ENCODE assay signal across 8 cellular contexts in genomic region chr10:43255644-43256431, GRCh38. TPM values are rescaled to one million over a fixed set of nuclear protein-coding genes. Genes with fewer than 3 reads are reported as not detected.
DNase-seq lines count a peak whose midpoint lies in the region; ATAC-seq and TF ChIP-seq lines count a peak whose summit lies in the region.

No MANE protein-coding gene starts in this region.

- no peaks in the 10 kb centered on the region for H3K79me2 ChIP-seq in neural cell (replicated peaks; ENCODE audit: insufficient read depth, low read length)

- no peak overlapping the region for H3K27ac Mint-ChIP-seq in CD4-positive, CD25-positive, alpha-beta regulatory T cell
- H3K27ac Mint-ChIP-seq in endodermal cell: no peak overlapping the region

- H3F3A ChIP-seq in neural cell (ENCODE audit: insufficient read depth, low read length, poor library complexity, severe bottlenecking): no peaks in the 10 kb centered on the region

- no peaks in the 10 kb centered on the region for H3K27me3 Mint-ChIP-seq in CD4-positive, CD25-positive, alpha-beta regulatory T cell
- H3K27me3 Mint-ChIP-seq in endodermal cell (ENCODE audit: insufficient read depth): peaks cover 3% of the 10 kb centered on the region

- no peak overlapping the region for H3K27ac ChIP-seq in CD4-positive, CD25-positive, alpha-beta regulatory T cell (ENCODE audit: insufficient read depth, low read length, poor library complexity, severe bottlenecking)
- no peak overlapping the region for H3K27ac ChIP-seq in endodermal cell (ENCODE audit: low read depth, low read length)
- no peak overlapping the region for H3K27ac ChIP-seq in neural cell (ENCODE audit: low read length)

- WGBS in endodermal cell (ENCODE audit: insufficient coverage in 1 of 2, insufficient read length in 1 of 2), 2 experiments: 81 to 100% methylated on average over 3 to 9 of the region's 9 CpGs

- no peak for TF ChIP-seq EP300 in neural cell (conservative IDR thresholded peaks at IDR 0.05; ENCODE audit: poor library complexity, severe bottlenecking)

- DNase-seq in CD4-positive, CD25-positive, alpha-beta regulatory T cell: peak in 2 of 3 donors; percentile 24 to 41
- DNase-seq in endodermal cell (peak; percentile 87), NCI-H2081 (lab: John Stamatoyannopoulos, UW) (no peak), NCI-H446 treated with DMSO at 0.1 percent for 48 hours (lab: John Stamatoyannopoulos, UW) (no peak)

- H3K36me3 ChIP-seq in CD4-positive, CD25-positive, alpha-beta regulatory T cell (ENCODE audit: control insufficient read depth, insufficient read depth, low read length): no peaks in the 10 kb centered on the region
- H3K36me3 ChIP-seq in endodermal cell (ENCODE audit: control insufficient read depth, insufficient read depth, low read length) (no peaks in the 10 kb centered on the region), neural cell (ENCODE audit: insufficient read depth, low read length) (no peaks in the 10 kb centered on the region)

- no peak for TF ChIP-seq RAD21 in neural cell (conservative IDR thresholded peaks at IDR 0.05)

- H3K9me3 ChIP-seq in CD4-positive, CD25-positive, alpha-beta regulatory T cell (ENCODE audit: control insufficient read depth in 2 of 2, low read length in 2 of 2): no peaks in the 10 kb centered on the region
- H3K9me3 ChIP-seq in endodermal cell (ENCODE audit: control insufficient read depth, low read length) (no peaks in the 10 kb centered on the region), neural cell (ENCODE audit: low read length) (no peaks in the 10 kb centered on the region)

- no peak overlapping the region for H2AFZ ChIP-seq in neural cell (ENCODE audit: low read depth, low read length)

- peak; percentile 51 for ATAC-seq in CD4-positive, CD25-positive, alpha-beta regulatory T cell (ENCODE audit: low read depth in 2 of 2)
- ATAC-seq in GM18499 (IDR thresholded peaks at IDR 0.05; ENCODE audit: insufficient read depth, unreplicated experiment) (peak; percentile 48), HG03108 (IDR thresholded peaks at IDR 0.05; ENCODE audit: unreplicated experiment) (peak; percentile 43), SK-N-SH treated with all-trans-retinoic acid at 6 μM for 48 hours (peak; percentile 79)

- no peaks in the 10 kb centered on the region for H3K4me1 ChIP-seq in CD4-positive, CD25-positive, alpha-beta regulatory T cell (ENCODE audit: control insufficient read depth, insufficient read depth, low read length, poor library complexity, severe bottlenecking)
- peaks cover 3% of the 10 kb centered on the region for H3K4me1 ChIP-seq in endodermal cell (ENCODE audit: control insufficient read depth, insufficient read depth, low read length)

- H3K9me2 ChIP-seq in neural cell (ENCODE audit: insufficient read depth, low read length): no peaks in the 10 kb centered on the region

- no peak overlapping the region for H3K4me3 ChIP-seq in CD4-positive, CD25-positive, alpha-beta regulatory T cell (ENCODE audit: low read depth, low read length)
- H3K4me3 ChIP-seq in endodermal cell (ENCODE audit: low read length) (no peak overlapping the region), neural cell (ENCODE audit: low read length) (no peak overlapping the region)

- H4K20me1 ChIP-seq in neural cell (ENCODE audit: insufficient read depth): no peaks in the 10 kb centered on the region

- H3K4me3 Mint-ChIP-seq in CD4-positive, CD25-positive, alpha-beta regulatory T cell: no peak overlapping the region
- no peak overlapping the region for H3K4me3 Mint-ChIP-seq in endodermal cell

- H3K36me3 Mint-ChIP-seq in CD4-positive, CD25-positive, alpha-beta regulatory T cell: no peaks in the 10 kb centered on the region
- no peaks in the 10 kb centered on the region for H3K36me3 Mint-ChIP-seq in endodermal cell (ENCODE audit: low read depth)

- H3K9ac ChIP-seq in endodermal cell (ENCODE audit: extremely low read depth, low read length, poor library complexity, severe bottlenecking) (no peak overlapping the region), neural cell (ENCODE audit: low read length) (no peak overlapping the region)

- TF ChIP-seq CTCF in endodermal cell (conservative IDR thresholded peaks at IDR 0.05): peak; percentile 83
- TF ChIP-seq CTCF in neural cell (IDR thresholded peaks at IDR 0.05; ENCODE audit: poor library complexity, severe bottlenecking): peak; percentile 35

- peaks cover 0 to 7% (median 1%) of the 10 kb centered on the region in 4 donors for H3K4me1 Mint-ChIP-seq in CD4-positive, CD25-positive, alpha-beta regulatory T cell
- H3K4me1 Mint-ChIP-seq in endodermal cell: peaks cover 5% of the 10 kb centered on the region

- no peak overlapping the region for H3K4me2 ChIP-seq in neural cell (ENCODE audit: low read length)

- H3K27me3 ChIP-seq in CD4-positive, CD25-positive, alpha-beta regulatory T cell (ENCODE audit: control insufficient read depth, insufficient read depth, low read length): no peaks in the 10 kb centered on the region
- H3K27me3 ChIP-seq in endodermal cell (ENCODE audit: control insufficient read depth, insufficient read depth, low read length, poor library complexity, severe bottlenecking) (no peaks in the 10 kb centered on the region), neural cell (ENCODE audit: insufficient read depth, low read depth, low read length) (no peaks in the 10 kb centered on the region)

- H3K9me3 Mint-ChIP-seq in CD4-positive, CD25-positive, alpha-beta regulatory T cell: peaks cover 0 to 2% (median 0%) of the 10 kb centered on the region in 7 donors
- no peaks in the 10 kb centered on the region for H3K9me3 Mint-ChIP-seq in endodermal cell

TF ChIP-seq in SK-N-SH treated with all-trans-retinoic acid at 6 μM for 48 hours, 23 proteins besides CTCF, POLR2A, EP300 and RAD21 (continues in another document):
- TF ChIP-seq PPARA (CRISPR knock-in tag; IDR thresholded peaks at IDR 0.05; ENCODE audit: borderline replicate concordance) (no peak), CSDC2 (CRISPR knock-in tag; IDR thresholded peaks at IDR 0.05) (no peak), ISL1 (CRISPR knock-in tag; IDR thresholded peaks at IDR 0.05) (no peak), ZFP30 (CRISPR knock-in tag; IDR thresholded peaks at IDR 0.05) (no peak), TCF4 (CRISPR knock-in tag; IDR thresholded peaks at IDR 0.05; ENCODE audit: borderline replicate concordance) (no peak), OSR1 (CRISPR knock-in tag; IDR thresholded peaks at IDR 0.05) (no peak), TOX (CRISPR knock-in tag; IDR thresholded peaks at IDR 0.05; ENCODE audit: borderline replicate concordance) (no peak), GLIS3 (CRISPR knock-in tag; IDR thresholded peaks at IDR 0.05) (no peak), ESRRG (CRISPR knock-in tag; IDR thresholded peaks at IDR 0.05) (no peak), ZC3H10 (CRISPR knock-in tag; IDR thresholded peaks at IDR 0.05) (no peak), RARB (CRISPR knock-in tag; IDR thresholded peaks at IDR 0.05) (no peak), BACH2 (CRISPR knock-in tag; IDR thresholded peaks at IDR 0.05; ENCODE audit: borderline replicate concordance) (no peak), ARNTL (CRISPR knock-in tag; IDR thresholded peaks at IDR 0.05; ENCODE audit: borderline replicate concordance, low read depth) (no peak)

TF ChIP-seq in neural cell, 6 proteins besides CTCF, POLR2A, EP300 and RAD21:
- TF ChIP-seq, protein P1, sequence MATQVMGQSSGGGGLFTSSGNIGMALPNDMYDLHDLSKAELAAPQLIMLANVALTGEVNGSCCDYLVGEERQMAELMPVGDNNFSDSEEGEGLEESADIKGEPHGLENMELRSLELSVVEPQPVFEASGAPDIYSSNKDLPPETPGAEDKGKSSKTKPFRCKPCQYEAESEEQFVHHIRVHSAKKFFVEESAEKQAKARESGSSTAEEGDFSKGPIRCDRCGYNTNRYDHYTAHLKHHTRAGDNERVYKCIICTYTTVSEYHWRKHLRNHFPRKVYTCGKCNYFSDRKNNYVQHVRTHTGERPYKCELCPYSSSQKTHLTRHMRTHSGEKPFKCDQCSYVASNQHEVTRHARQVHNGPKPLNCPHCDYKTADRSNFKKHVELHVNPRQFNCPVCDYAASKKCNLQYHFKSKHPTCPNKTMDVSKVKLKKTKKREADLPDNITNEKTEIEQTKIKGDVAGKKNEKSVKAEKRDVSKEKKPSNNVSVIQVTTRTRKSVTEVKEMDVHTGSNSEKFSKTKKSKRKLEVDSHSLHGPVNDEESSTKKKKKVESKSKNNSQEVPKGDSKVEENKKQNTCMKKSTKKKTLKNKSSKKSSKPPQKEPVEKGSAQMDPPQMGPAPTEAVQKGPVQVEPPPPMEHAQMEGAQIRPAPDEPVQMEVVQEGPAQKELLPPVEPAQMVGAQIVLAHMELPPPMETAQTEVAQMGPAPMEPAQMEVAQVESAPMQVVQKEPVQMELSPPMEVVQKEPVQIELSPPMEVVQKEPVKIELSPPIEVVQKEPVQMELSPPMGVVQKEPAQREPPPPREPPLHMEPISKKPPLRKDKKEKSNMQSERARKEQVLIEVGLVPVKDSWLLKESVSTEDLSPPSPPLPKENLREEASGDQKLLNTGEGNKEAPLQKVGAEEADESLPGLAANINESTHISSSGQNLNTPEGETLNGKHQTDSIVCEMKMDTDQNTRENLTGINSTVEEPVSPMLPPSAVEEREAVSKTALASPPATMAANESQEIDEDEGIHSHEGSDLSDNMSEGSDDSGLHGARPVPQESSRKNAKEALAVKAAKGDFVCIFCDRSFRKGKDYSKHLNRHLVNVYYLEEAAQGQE (IDR thresholded peaks at IDR 0.05; ENCODE audit: borderline replicate concordance): no peak
- TF ChIP-seq SMC3 (conservative IDR thresholded peaks at IDR 0.05; ENCODE audit: poor library complexity): no peak
- TF ChIP-seq POLR2AphosphoS5 (IDR thresholded peaks at IDR 0.05): no peak
- TF ChIP-seq EZH2 (IDR thresholded peaks at IDR 0.05; ENCODE audit: borderline replicate concordance, insufficient read depth, low read length, poor library complexity, severe bottlenecking): no peak
- TF ChIP-seq MXI1 (conservative IDR thresholded peaks at IDR 0.05; ENCODE audit: poor library complexity, severe bottlenecking): no peak
- TF ChIP-seq TAF1 (IDR thresholded peaks at IDR 0.05; ENCODE audit: low read depth): no peak

RNA-seq across cellular contexts. Expression of gene RASGEF1A, which starts 11.0 kb away (rescaled TPM):
- total RNA-seq in CD4-positive, CD25-positive, alpha-beta regulatory T cell: 0.91 TPM
- polyA plus RNA-seq in CD4-positive, CD25-positive, alpha-beta regulatory T cell: under 1 TPM; 0.16 to 0.41 (median 0.34) TPM
- 10 to 100 TPM in 1 of 2 donors, 1 to 10 TPM in 1; 8.1 to 13.4 TPM for total RNA-seq in endodermal cell
- 5.3 TPM for polyA plus RNA-seq in endodermal cell (2013, experiment 1 of 2)
- polyA plus RNA-seq in endodermal cell (2013, experiment 2 of 2): 4.2 TPM
- 8.7 and 10.5 TPM in 2 replicates for polyA plus RNA-seq in neural cell
- 11.5 and 13.6 TPM in 2 replicates for polyA minus RNA-seq in neural cell

Comparison
In these comparisons a context has a peak if more than half of its experiments do, and no peak if none do; other contexts are left out.
1. DNase-seq: peak in CD4-positive, CD25-positive, alpha-beta regulatory T cell (2 of 3) and endodermal cell (single experiment); none in NCI-H2081 (0 of 2) and NCI-H446 treated with DMSO at 0.1 percent for 48 hours (single experiment).
2. Peak in every context shown above with its lines, with median percentiles within 50 percentile points of each other: ATAC-seq.